ENCODE assay signal across 12 cellular contexts in the genomic region with DNA sequence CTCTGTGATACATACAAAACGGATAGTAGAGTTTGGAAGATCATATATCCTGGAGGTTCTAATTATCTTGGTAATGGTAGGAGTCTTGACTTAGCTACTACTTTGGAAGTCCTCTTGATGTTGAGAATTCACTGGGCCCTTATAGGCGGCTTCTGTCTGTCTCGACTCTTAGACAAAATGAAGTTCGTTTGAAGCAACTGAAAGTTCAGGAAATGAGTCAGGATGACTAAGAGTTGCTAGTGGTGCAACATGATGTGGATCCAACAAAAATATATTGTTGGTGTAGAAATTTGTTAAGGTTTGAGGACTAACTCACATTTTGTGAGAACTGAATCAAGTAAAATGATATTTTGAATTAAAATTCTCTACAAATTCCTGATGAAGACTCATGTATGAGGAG.
DNase-seq lines count a peak whose midpoint lies in the region; ATAC-seq and TF ChIP-seq lines count a peak whose summit lies in the region.
"Had no signal": no experiment of that assay in that cellular context is flagged by ENCODE, and none has a peak within 500 bp of the region (broad histone marks: within the 10 kb centered on the region; RNA-seq: fewer than 3 reads in every experiment).

No MANE protein-coding gene starts in this region.

- H3K36me3 ChIP-seq in upper lobe of left lung, result no peaks in the 10 kb centered on the region
- H3K36me3 ChIP-seq: gastrocnemius medialis, WERI-Rb-1 had no signal

- H3K27ac ChIP-seq in layer of hippocampus (ENCODE audit: low read depth, low read length), result peak overlapping the region; percentile 8
- no peak overlapping the region for H3K27ac ChIP-seq in upper lobe of left lung
- H3K27ac ChIP-seq: WERI-Rb-1 had no signal

- H3K9me3 ChIP-seq in upper lobe of left lung, result peaks cover 0 to 5% (median 0%) of the 10 kb centered on the region in 4 donors
- H3K9me3 ChIP-seq: gastrocnemius medialis had no signal

- H3K4me3 ChIP-seq in upper lobe of left lung, result no peak overlapping the region
- H3K4me3 ChIP-seq: gastrocnemius medialis had no signal

- H3K27me3 ChIP-seq in layer of hippocampus (ENCODE audit: control insufficient read depth, insufficient read depth, low read length), result no peaks in the 10 kb centered on the region
- no peaks in the 10 kb centered on the region for H3K27me3 ChIP-seq in upper lobe of left lung
- H3K27me3 ChIP-seq: gastrocnemius medialis had no signal

- DNase-seq in AG09319 (ENCODE audit: extremely low read depth, low read depth) (peak; percentile 1), M059J (ENCODE audit: low read depth) (peak; percentile 90), brain pericyte (ENCODE audit: low read depth, low spot score) (peak; percentile 39), upper lobe of left lung (no peak), NCI-H2107 (lab: John Stamatoyannopoulos, UW) (no peak)
- no peak for DNase-seq in stimulated activated naive CD4-positive, alpha-beta T cell (lab: John Stamatoyannopoulos, UW)
- DNase-seq: activated naive CD4-positive, alpha-beta T cell; DND-41; gastrocnemius medialis; WERI-Rb-1 had no signal

- no peak for ATAC-seq in GM19328 (IDR thresholded peaks at IDR 0.05; ENCODE audit: unreplicated experiment)
- ATAC-seq in upper lobe of left lung (ENCODE audit: low FRiP score in 2 of 2), result no peak
- ATAC-seq: gastrocnemius medialis had no signal

- TF ChIP-seq POLR2A in upper lobe of left lung (IDR thresholded peaks at IDR 0.05), result no peak

- 70 to 76% methylated on average over 4 of the region's 4 CpGs for WGBS in upper lobe of left lung, 2 donors

- TF ChIP-seq EP300 in upper lobe of left lung (IDR thresholded peaks at IDR 0.05), result no peak

- no peak for TF ChIP-seq CTCF in AG09319 (IDR thresholded peaks at IDR 0.05; ENCODE audit: low read depth, low read length)
- TF ChIP-seq CTCF in upper lobe of left lung (IDR thresholded peaks at IDR 0.05), result no peak

- no peaks in the 10 kb centered on the region for H3K4me1 ChIP-seq in upper lobe of left lung
- H3K4me1 ChIP-seq: gastrocnemius medialis had no signal

Comparison
In these comparisons a context has a peak if more than half of its experiments do, and no peak if none do; other contexts are left out.
1. DNase-seq: peak in AG09319 (single experiment), M059J (single experiment) and brain pericyte (single experiment); none in stimulated activated naive CD4-positive, alpha-beta T cell (0 of 6), upper lobe of left lung (0 of 2) and NCI-H2107 (single experiment).